In genomic region chr2:200255549-200255948, GRCh38 we compare ENCODE assay signal across 1 cellular context.
TF ChIP-seq lines count a peak whose summit lies in the region.

No MANE protein-coding gene starts in this region.

TF ChIP-seq in HepG2, 621 proteins besides CTCF, POLR2A, EP300 and RAD21 (continued from another document):
- TF ChIP-seq FUBP1 (CRISPR knock-in tag; IDR thresholded peaks at IDR 0.05; ENCODE audit: borderline replicate concordance) (no peak), CREM (IDR thresholded peaks at IDR 0.05) (no peak), CREM (CRISPR knock-in tag; IDR thresholded peaks at IDR 0.05) (no peak), TCF7L2 (IDR thresholded peaks at IDR 0.05; ENCODE audit: low read depth, low read length) (no peak), MTF2 (CRISPR knock-in tag; IDR thresholded peaks at IDR 0.05; ENCODE audit: borderline replicate concordance) (no peak), DBP (CRISPR knock-in tag; IDR thresholded peaks at IDR 0.05; ENCODE audit: not compliant biosample characterization) (no peak), ZBTB14 (CRISPR knock-in tag; IDR thresholded peaks at IDR 0.05) (no peak), NR2F2 (IDR thresholded peaks at IDR 0.05; ENCODE audit: borderline replicate concordance, low read depth) (no peak), ZNF44 (CRISPR knock-in tag; IDR thresholded peaks at IDR 0.05) (no peak), ZSCAN9 (CRISPR knock-in tag; IDR thresholded peaks at IDR 0.05; ENCODE audit: borderline replicate concordance) (no peak), JUN (CRISPR knock-in tag; IDR thresholded peaks at IDR 0.05) (no peak), ZNF816 (CRISPR knock-in tag; IDR thresholded peaks at IDR 0.05; ENCODE audit: borderline replicate concordance) (no peak), ZNF20 (CRISPR knock-in tag; IDR thresholded peaks at IDR 0.05) (no peak), ZNF841 (CRISPR knock-in tag; IDR thresholded peaks at IDR 0.05; ENCODE audit: borderline replicate concordance) (no peak), ZNF530 (CRISPR knock-in tag; IDR thresholded peaks at IDR 0.05; ENCODE audit: low read depth) (no peak)
- TF ChIP-seq, protein P1, sequence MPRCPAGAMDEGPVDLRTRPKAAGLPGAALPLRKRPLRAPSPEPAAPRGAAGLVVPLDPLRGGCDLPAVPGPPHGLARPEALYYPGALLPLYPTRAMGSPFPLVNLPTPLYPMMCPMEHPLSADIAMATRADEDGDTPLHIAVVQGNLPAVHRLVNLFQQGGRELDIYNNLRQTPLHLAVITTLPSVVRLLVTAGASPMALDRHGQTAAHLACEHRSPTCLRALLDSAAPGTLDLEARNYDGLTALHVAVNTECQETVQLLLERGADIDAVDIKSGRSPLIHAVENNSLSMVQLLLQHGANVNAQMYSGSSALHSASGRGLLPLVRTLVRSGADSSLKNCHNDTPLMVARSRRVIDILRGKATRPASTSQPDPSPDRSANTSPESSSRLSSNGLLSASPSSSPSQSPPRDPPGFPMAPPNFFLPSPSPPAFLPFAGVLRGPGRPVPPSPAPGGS (CRISPR knock-in tag; IDR thresholded peaks at IDR 0.05): no peak
- TF ChIP-seq, protein P2, sequence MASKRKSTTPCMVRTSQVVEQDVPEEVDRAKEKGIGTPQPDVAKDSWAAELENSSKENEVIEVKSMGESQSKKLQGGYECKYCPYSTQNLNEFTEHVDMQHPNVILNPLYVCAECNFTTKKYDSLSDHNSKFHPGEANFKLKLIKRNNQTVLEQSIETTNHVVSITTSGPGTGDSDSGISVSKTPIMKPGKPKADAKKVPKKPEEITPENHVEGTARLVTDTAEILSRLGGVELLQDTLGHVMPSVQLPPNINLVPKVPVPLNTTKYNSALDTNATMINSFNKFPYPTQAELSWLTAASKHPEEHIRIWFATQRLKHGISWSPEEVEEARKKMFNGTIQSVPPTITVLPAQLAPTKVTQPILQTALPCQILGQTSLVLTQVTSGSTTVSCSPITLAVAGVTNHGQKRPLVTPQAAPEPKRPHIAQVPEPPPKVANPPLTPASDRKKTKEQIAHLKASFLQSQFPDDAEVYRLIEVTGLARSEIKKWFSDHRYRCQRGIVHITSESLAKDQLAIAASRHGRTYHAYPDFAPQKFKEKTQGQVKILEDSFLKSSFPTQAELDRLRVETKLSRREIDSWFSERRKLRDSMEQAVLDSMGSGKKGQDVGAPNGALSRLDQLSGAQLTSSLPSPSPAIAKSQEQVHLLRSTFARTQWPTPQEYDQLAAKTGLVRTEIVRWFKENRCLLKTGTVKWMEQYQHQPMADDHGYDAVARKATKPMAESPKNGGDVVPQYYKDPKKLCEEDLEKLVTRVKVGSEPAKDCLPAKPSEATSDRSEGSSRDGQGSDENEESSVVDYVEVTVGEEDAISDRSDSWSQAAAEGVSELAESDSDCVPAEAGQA (IDR thresholded peaks at IDR 0.05; ENCODE audit: low read depth): no peak
- TF ChIP-seq, protein P2 (CRISPR knock-in tag; IDR thresholded peaks at IDR 0.05; ENCODE audit: borderline replicate concordance): no peak
